Comparison of ENCODE assay signal across 9 cellular contexts in the genomic region with DNA sequence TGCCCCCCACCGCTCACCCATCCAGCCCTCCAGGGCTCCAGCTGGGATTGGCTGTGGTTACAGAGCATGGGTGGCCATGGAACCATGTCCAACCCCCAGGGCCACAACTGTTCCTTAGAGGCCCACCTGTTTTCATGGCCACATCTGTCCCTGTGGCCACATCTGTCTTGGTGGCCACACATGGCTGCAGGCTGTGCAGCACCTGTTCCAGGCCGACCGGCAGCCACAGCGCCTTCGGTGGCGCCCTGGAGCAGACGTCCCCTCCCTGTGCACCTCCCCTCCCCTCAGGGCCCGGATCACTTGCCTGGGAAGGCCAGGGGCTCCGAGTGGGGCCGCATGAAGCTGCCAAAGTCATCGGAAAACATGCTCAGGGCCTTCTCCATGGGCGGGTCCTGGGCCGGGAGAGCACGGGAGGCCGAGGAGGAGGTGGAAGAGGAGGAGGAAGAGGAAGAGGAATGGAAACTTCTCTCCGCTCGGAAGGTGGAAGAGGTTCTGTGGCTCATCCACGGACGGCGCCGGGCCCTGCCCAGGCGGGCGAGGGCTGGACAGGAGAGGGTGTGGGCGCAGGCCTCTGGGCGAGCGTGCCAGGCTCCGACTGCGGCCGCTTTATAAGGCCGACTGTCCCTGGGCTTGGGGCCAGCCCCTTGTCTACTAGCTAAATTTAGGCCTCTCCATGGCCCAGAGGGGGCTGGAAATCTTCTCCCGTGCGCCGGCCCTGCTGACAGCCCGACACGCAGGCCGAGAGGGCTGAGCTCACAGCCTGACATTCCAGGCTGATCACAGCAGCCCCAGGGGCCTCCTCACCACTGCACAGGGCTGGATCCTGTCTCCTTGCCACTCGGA. TPM values are rescaled to one million over a fixed set of nuclear protein-coding genes. Genes with fewer than 3 reads are reported as not detected.
DNase-seq lines count a peak whose midpoint lies in the region; ATAC-seq and TF ChIP-seq lines count a peak whose summit lies in the region.
"Had no signal": no experiment of that assay in that cellular context is flagged by ENCODE, and none has a peak within 500 bp of the region (broad histone marks: within the 10 kb centered on the region; RNA-seq: fewer than 3 reads in every experiment).

A gene (minus strand): TSS at position 583 of the 843 bp plus-strand sequence. CDS start 80 bp downstream, at position 503.

- H3K27me3 Mint-ChIP-seq in osteocyte (ENCODE audit: unreplicated experiment) = no peaks in the 10 kb centered on the region
- H3K27me3 Mint-ChIP-seq in naive thymus-derived CD4-positive, alpha-beta T cell = peaks cover 0 to 7% (median 0%) of the 10 kb centered on the region in 5 donors

- POLR2A ChIA-PET in BJ (lab: Charles Lee) = no interaction called here
- POLR2A ChIA-PET in naive thymus-derived CD4-positive, alpha-beta T cell (lab: Charles Lee) = interaction anchor here (0.5 kb wide), 1 partner anchor 916 kb away, joined by 3 read pairs; no protein-coding TSS in a partner anchor

- H3K27ac ChIP-seq in naive thymus-derived CD4-positive, alpha-beta T cell (ENCODE audit: low read depth, low read length) = no peak within 1 kb of the TSS

- CTCF ChIA-PET in BJ (lab: Yijun Ruan, JAX) = interaction anchor here (0.9 to 4.0 kb wide), 5 partner anchors 8 to 226 kb away, joined by 4 to 29 read pairs (median 6); a partner anchor contains a TSS
- CTCF ChIA-PET in naive thymus-derived CD4-positive, alpha-beta T cell (lab: Charles Lee) = no interaction called here

- no peaks in the 10 kb centered on the region for H3K9me3 Mint-ChIP-seq in osteocyte (ENCODE audit: unreplicated experiment)
- H3K9me3 Mint-ChIP-seq in naive thymus-derived CD4-positive, alpha-beta T cell = peaks cover 0 to 2% (median 0%) of the 10 kb centered on the region in 11 donors

- ATAC-seq in naive thymus-derived CD4-positive, alpha-beta T cell = no peak

- peaks cover 0 to 2% of the 10 kb centered on the region in 2 donors for H3K4me1 ChIP-seq in naive thymus-derived CD4-positive, alpha-beta T cell (ENCODE audit: control insufficient read depth in 2 of 2, insufficient read depth in 2 of 2, low read length in 2 of 2)

- peak; percentile 26; the same call in 1 of the 2 replicates for TF ChIP-seq CTCF in BJ (IDR thresholded peaks at IDR 0.05; ENCODE audit: insufficient read depth, low read depth, low read length)
- TF ChIP-seq CTCF in osteocyte (IDR thresholded peaks at IDR 0.05) = no peak

- DNase-seq in BJ (ENCODE audit: low read depth) = peak; percentile 55
- DNase-seq in RPMI7951 (ENCODE audit: low read depth) = peak; percentile 93
- peak; percentile 17 for DNase-seq in foreskin melanocyte
- DNase-seq in osteocyte (ENCODE audit: extremely low spot score, unreplicated experiment) = no peak
- no peak for DNase-seq in activated effector memory CD4-positive, alpha-beta T cell treated with Interleukin-2 at 50 U/mL for 16 hours
- no peak for DNase-seq in NCI-H345 (lab: John Stamatoyannopoulos, UW)
- DNase-seq in HPDE6-E6E7 (ENCODE audit: extremely low spot score) = no peak
- DNase-seq in naive thymus-derived CD4-positive, alpha-beta T cell = no peak

- H3K4me3 ChIP-seq in BJ (ENCODE audit: low read depth, low read length) = peak within 1 kb of the TSS; percentile 30
- H3K4me3 ChIP-seq in naive thymus-derived CD4-positive, alpha-beta T cell (ENCODE audit: low read length) = no peak within 1 kb of the TSS

- intact Hi-C loops in naive thymus-derived CD4-positive, alpha-beta T cell (cut with micrococcal nuclease) = no loop called here

- peak within 1 kb of the TSS; percentile 85 for H3K27ac Mint-ChIP-seq in osteocyte (ENCODE audit: unreplicated experiment)
- no peak within 1 kb of the TSS for H3K27ac Mint-ChIP-seq in naive thymus-derived CD4-positive, alpha-beta T cell

- peaks cover 2% of the 10 kb centered on the region; the same call in 1 of the 2 replicates for H3K27me3 ChIP-seq in BJ (ENCODE audit: control insufficient read depth, insufficient read depth, low read length)
- no peaks in the 10 kb centered on the region for H3K27me3 ChIP-seq in naive thymus-derived CD4-positive, alpha-beta T cell (ENCODE audit: control insufficient read depth in 2 of 2, insufficient read depth in 2 of 2, low read length in 2 of 2)

- no peaks in the 10 kb centered on the region for H3K9me3 ChIP-seq in naive thymus-derived CD4-positive, alpha-beta T cell (ENCODE audit: control insufficient read depth in 2 of 3, low read length in 3 of 3)

- H3K4me3 Mint-ChIP-seq in osteocyte (ENCODE audit: unreplicated experiment) = no peak within 1 kb of the TSS
- no peak within 1 kb of the TSS for H3K4me3 Mint-ChIP-seq in naive thymus-derived CD4-positive, alpha-beta T cell

- H3K4me1 Mint-ChIP-seq in osteocyte (ENCODE audit: unreplicated experiment) = peaks cover 63% of the 10 kb centered on the region
- H3K4me1 Mint-ChIP-seq in naive thymus-derived CD4-positive, alpha-beta T cell = peaks cover 0 to 2% (median 0%) of the 10 kb centered on the region in 7 donors

- H3K36me3 Mint-ChIP-seq in osteocyte (ENCODE audit: unreplicated experiment) = no peaks in the 10 kb centered on the region
- H3K36me3 Mint-ChIP-seq in naive thymus-derived CD4-positive, alpha-beta T cell = no peaks in the 10 kb centered on the region

- H3K36me3 ChIP-seq in BJ (ENCODE audit: control insufficient read depth, insufficient read depth, low read length) = no peaks in the 10 kb centered on the region
- no peaks in the 10 kb centered on the region for H3K36me3 ChIP-seq in naive thymus-derived CD4-positive, alpha-beta T cell (ENCODE audit: control insufficient read depth in 2 of 3, insufficient read depth in 3 of 3, low read length in 3 of 3)

RNA-seq across cellular contexts. Expression of the gene that starts here (rescaled TPM):
- 32.5 and 66.6 TPM in 2 replicates for polyA plus RNA-seq in BJ (2011; rRNA removed)
- 26.1 and 30.3 TPM in 2 replicates for polyA minus RNA-seq in BJ (2011; rRNA and poly(A)+ RNA removed)
- total RNA-seq in RPMI7951 (2014; rRNA removed; shearing (Covaris generic)) = 7.1 and 7.9 TPM in 2 replicates
- total RNA-seq in osteocyte = 3.4 and 4.2 TPM in 2 replicates
- not detected for total RNA-seq in naive thymus-derived CD4-positive, alpha-beta T cell
- polyA plus RNA-seq in naive thymus-derived CD4-positive, alpha-beta T cell = not detected
- total RNA-seq: activated CD8-positive, alpha-beta memory T cell treated with anti-CD3 and anti-CD28 coated beads for 36 hours had no signal

Comparison
In these comparisons a context has a peak if more than half of its experiments do, and no peak if none do; other contexts are left out.
1. RNA of the gene that starts here (polyA plus RNA-seq): 32.5 to 66.6 TPM in BJ; not detected in naive thymus-derived CD4-positive, alpha-beta T cell; every median in the first group is over 10 times any median in the second.
2. DNase-seq: peak in BJ (single experiment), RPMI7951 (single experiment) and foreskin melanocyte (single experiment); none in osteocyte (single experiment), activated effector memory CD4-positive, alpha-beta T cell treated with Interleukin-2 at 50 U/mL for 16 hours (single experiment), NCI-H345 (single experiment), HPDE6-E6E7 (single experiment) and naive thymus-derived CD4-positive, alpha-beta T cell (0 of 9).